8 cellular contexts compared by ENCODE assay signal in the genomic region with DNA sequence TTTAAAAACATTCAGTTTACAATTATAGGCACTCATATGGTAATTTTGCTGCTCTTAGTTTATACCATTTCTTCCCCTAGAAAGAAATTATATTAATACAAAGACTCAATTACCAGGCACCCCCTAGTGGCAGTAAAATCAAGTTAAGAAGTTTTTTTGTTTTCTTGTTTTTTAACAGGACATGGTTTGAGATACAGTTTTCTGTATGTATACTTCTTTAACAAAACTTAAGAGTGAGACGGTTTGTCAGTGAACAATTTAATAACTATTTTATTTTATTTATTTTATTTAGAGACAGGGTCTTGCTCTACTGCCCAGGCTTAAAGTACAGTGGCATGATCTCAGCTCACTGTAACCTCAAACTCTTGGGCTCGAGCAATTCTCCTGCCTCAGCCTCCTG.
DNase-seq lines count a peak whose midpoint lies in the region; ATAC-seq and TF ChIP-seq lines count a peak whose summit lies in the region.

No MANE protein-coding gene starts in this region.

- H3K27me3 Mint-ChIP-seq in nephron progenitor cell (ENCODE audit: low read depth, poor library complexity): no peaks in the 10 kb centered on the region

- TF ChIP-seq CTCF in cardiac fibroblast (IDR thresholded peaks at IDR 0.05; ENCODE audit: low read depth, low read length): peak; percentile 47
- peak; percentile 52 for TF ChIP-seq CTCF in nephron progenitor cell (IDR thresholded peaks at IDR 0.05)

- H3K9me3 Mint-ChIP-seq in nephron progenitor cell: no peaks in the 10 kb centered on the region

- H3K4me1 Mint-ChIP-seq in nephron progenitor cell: no peaks in the 10 kb centered on the region

- H3K36me3 Mint-ChIP-seq in nephron progenitor cell (ENCODE audit: low read depth): peaks cover 25% of the 10 kb centered on the region

- DNase-seq in EL: peak; percentile 28
- peak; percentile 25 for DNase-seq in M059J (ENCODE audit: low read depth)
- DNase-seq in cardiac fibroblast (ENCODE audit: low read depth in 2 of 2): peak; percentile 58 to 63
- DNase-seq in nephron progenitor cell: no peak
- no peak for DNase-seq in occipital lobe (lab: John Stamatoyannopoulos, UW)
- DNase-seq in anterior cingulate cortex (lab: John Stamatoyannopoulos, UW): no peak
- DNase-seq in activated gamma-delta T cell (lab: John Stamatoyannopoulos, UW): no peak

- no peak overlapping the region for H3K4me3 ChIP-seq in cardiac fibroblast (replicated peaks in 1 of 2; ENCODE audit: low read depth in 2 of 2, low read length in 2 of 2)

- no peak overlapping the region for H3K27ac Mint-ChIP-seq in nephron progenitor cell

- no peak overlapping the region for H3K4me3 Mint-ChIP-seq in nephron progenitor cell

- no peak for ATAC-seq in GM21576 (IDR thresholded peaks at IDR 0.05; ENCODE audit: unreplicated experiment)

Comparison
In these comparisons a context has a peak if more than half of its experiments do, and no peak if none do; other contexts are left out.
1. DNase-seq: peak in EL (single experiment), M059J (single experiment) and cardiac fibroblast (2 of 2); none in nephron progenitor cell (single experiment), occipital lobe (single experiment), anterior cingulate cortex (0 of 58) and activated gamma-delta T cell (single experiment).